ENCODE assay signal across 8 cellular contexts in genomic region chr18:10787293-10787901, GRCh38.
A peak's percentile ranks its signal among the peaks of the same experiment; 100 is the strongest.
DNase-seq lines count a peak whose midpoint lies in the region; ATAC-seq lines count a peak whose summit lies in the region.

No MANE protein-coding gene starts in this region.

- H3K27me3 Mint-ChIP-seq in CD4-positive, CD25-positive, alpha-beta regulatory T cell: no peaks in the 10 kb centered on the region

- H3K4me1 Mint-ChIP-seq in CD4-positive, CD25-positive, alpha-beta regulatory T cell: peaks cover 0 to 5% (median 0%) of the 10 kb centered on the region in 4 donors

- no peak overlapping the region for H3K4me3 ChIP-seq in CD4-positive, CD25-positive, alpha-beta regulatory T cell (ENCODE audit: low read depth, low read length)

- H3K27ac Mint-ChIP-seq in CD4-positive, CD25-positive, alpha-beta regulatory T cell: no peak overlapping the region

- H3K36me3 Mint-ChIP-seq in CD4-positive, CD25-positive, alpha-beta regulatory T cell: no peaks in the 10 kb centered on the region

- H3K27ac ChIP-seq in CD4-positive, CD25-positive, alpha-beta regulatory T cell (ENCODE audit: insufficient read depth, low read length, poor library complexity, severe bottlenecking): no peak overlapping the region

- ATAC-seq in CD4-positive, CD25-positive, alpha-beta regulatory T cell (ENCODE audit: low read depth in 2 of 2): peak; percentile 61 to 78
- ATAC-seq in GM19328 (IDR thresholded peaks at IDR 0.05; ENCODE audit: unreplicated experiment) (peak; percentile 75), HG03378 (IDR thresholded peaks at IDR 0.05; ENCODE audit: unreplicated experiment) (peak; percentile 96)

- peaks cover 0 to 4% (median 0%) of the 10 kb centered on the region in 7 donors for H3K9me3 Mint-ChIP-seq in CD4-positive, CD25-positive, alpha-beta regulatory T cell

- H3K4me3 Mint-ChIP-seq in CD4-positive, CD25-positive, alpha-beta regulatory T cell: no peak overlapping the region

- H3K4me1 ChIP-seq in CD4-positive, CD25-positive, alpha-beta regulatory T cell (ENCODE audit: control insufficient read depth, insufficient read depth, low read length, poor library complexity, severe bottlenecking): no peaks in the 10 kb centered on the region

- no peaks in the 10 kb centered on the region for H3K27me3 ChIP-seq in CD4-positive, CD25-positive, alpha-beta regulatory T cell (ENCODE audit: control insufficient read depth, insufficient read depth, low read length)

- DNase-seq in CD4-positive, CD25-positive, alpha-beta regulatory T cell: peak; percentile 20 to 91 (median 56)
- peak; percentile 63 for DNase-seq in NCI-H510A treated with DMSO at 0.1 percent for 48 hours (lab: John Stamatoyannopoulos, UW)
- peak; percentile 78 for DNase-seq in activated CD4-positive, alpha-beta T cell treated with anti-CD3 and anti-CD28 coated beads for 4 hours
- DNase-seq in dermis blood vessel endothelial cell: peak; percentile 92
- DNase-seq in lung microvascular endothelial cell (ENCODE audit: low read depth in 2 of 2): peak; percentile 71 to 93
- peak; percentile 68 to 72 for DNase-seq in stimulated activated CD8-positive, alpha-beta memory T cell treated with anti-CD3 and anti-CD28 coated beads, Interleukin-15, amount 100 ng/mL, for 48 hours (ENCODE audit: low read depth in 2 of 2)

- no peaks in the 10 kb centered on the region for H3K9me3 ChIP-seq in CD4-positive, CD25-positive, alpha-beta regulatory T cell (ENCODE audit: control insufficient read depth in 2 of 2, low read length in 2 of 2)

- no peaks in the 10 kb centered on the region for H3K36me3 ChIP-seq in CD4-positive, CD25-positive, alpha-beta regulatory T cell (ENCODE audit: control insufficient read depth, insufficient read depth, low read length)
